In the genomic region with DNA sequence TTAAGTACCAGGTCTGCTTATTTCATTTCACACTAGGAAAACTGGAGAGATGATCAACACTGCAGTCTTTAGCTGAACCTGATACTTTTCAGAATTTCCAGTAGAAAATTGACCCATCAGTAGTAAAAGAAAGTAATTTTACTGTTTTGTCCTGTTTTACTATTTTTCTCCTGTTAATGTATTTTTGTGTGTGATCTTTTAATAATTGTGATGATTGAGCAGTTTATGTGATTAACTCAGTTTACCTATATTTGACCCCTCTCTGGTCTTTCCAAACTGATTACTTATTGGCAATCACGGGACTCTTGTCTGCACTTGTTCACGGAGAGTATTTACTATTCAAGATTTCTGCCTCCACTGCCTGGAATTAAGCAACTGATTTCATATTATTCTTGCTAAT, we compare ENCODE assay signal across 1 cellular context.
TF ChIP-seq lines count a peak whose summit lies in the region.

No MANE protein-coding gene starts in this region.

TF ChIP-seq in endothelial cell of umbilical vein, 7 proteins besides CTCF, POLR2A, EP300 and RAD21 (continued from another document):
- TF ChIP-seq, protein P1, sequence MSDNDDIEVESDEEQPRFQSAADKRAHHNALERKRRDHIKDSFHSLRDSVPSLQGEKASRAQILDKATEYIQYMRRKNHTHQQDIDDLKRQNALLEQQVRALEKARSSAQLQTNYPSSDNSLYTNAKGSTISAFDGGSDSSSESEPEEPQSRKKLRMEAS (IDR thresholded peaks at IDR 0.05; ENCODE audit: insufficient read depth, insufficient read length) = no peak
- TF ChIP-seq JUN (IDR thresholded peaks at IDR 0.05; ENCODE audit: borderline replicate concordance, insufficient read depth, insufficient read length, low read depth) (no peak), EZH2 (IDR thresholded peaks at IDR 0.05; ENCODE audit: borderline replicate concordance, low read depth, low read length, severe bottlenecking) (no peak), GATA2 (IDR thresholded peaks at IDR 0.05; ENCODE audit: insufficient read depth, insufficient read length, low read depth, low read length) (no peak)
